In genomic region chr9:127216210-127216887, GRCh38 we compare ENCODE assay signal across 14 cellular contexts. TPM values are rescaled to one million over a fixed set of nuclear protein-coding genes. Genes with fewer than 3 reads are reported as not detected.
DNase-seq lines count a peak whose midpoint lies in the region; ATAC-seq and TF ChIP-seq lines count a peak whose summit lies in the region.
"Had no signal": no experiment of that assay in that cellular context is flagged by ENCODE, and none has a peak within 500 bp of the region (broad histone marks: within the 10 kb centered on the region; RNA-seq: fewer than 3 reads in every experiment).

No MANE protein-coding gene starts in this region.

- no peak overlapping the region for H2BK120ac ChIP-seq in neuronal stem cell (ENCODE audit: low read depth, low read length)

- H3K4ac ChIP-seq in neuronal stem cell (ENCODE audit: low read length): no peak overlapping the region

- intact Hi-C loops in MCF 10A (cut with micrococcal nuclease): loop anchor here (10.0 kb wide), 2 partner anchors 228 to 708 kb away; no protein-coding TSS in a partner anchor
- intact Hi-C loops in breast epithelium (cut with DNase I; ENCODE audit: low total_unique reads): loop anchor here (10.0 kb wide), 1 partner anchor 768 kb away; the partner anchor contains the start of gene EEIG1

- no peak overlapping the region for H3K27ac ChIP-seq in breast epithelium
- H3K27ac ChIP-seq in foreskin keratinocyte: no peak overlapping the region
- no peak overlapping the region for H3K27ac ChIP-seq in neuronal stem cell (replicated peaks; ENCODE audit: low read length)
- no peak overlapping the region for H3K27ac ChIP-seq in SJCRH30
- H3K27ac ChIP-seq in suprapubic skin: no peak overlapping the region
- H3K27ac ChIP-seq: BLaER1, GM23248 had no signal

- POLR2A ChIA-PET in MCF 10A (lab: Yijun Ruan, JAX): interaction anchor here (1.2 kb wide), 1 partner anchor 8 kb away, joined by 4 read pairs; no protein-coding TSS in a partner anchor

- no peak overlapping the region for H2BK12ac ChIP-seq in neuronal stem cell (ENCODE audit: low read length)

- H3K9me3 ChIP-seq in breast epithelium: no peaks in the 10 kb centered on the region
- no peaks in the 10 kb centered on the region for H3K9me3 ChIP-seq in neuronal stem cell (replicated peaks in 1 of 2; ENCODE audit: control insufficient read depth in 2 of 2, insufficient read depth in 1 of 2, low read depth in 1 of 2, low read length in 2 of 2)
- no peaks in the 10 kb centered on the region for H3K9me3 ChIP-seq in SJCRH30 (replicated peaks)
- H3K9me3 ChIP-seq in suprapubic skin: no peaks in the 10 kb centered on the region
- H3K9me3 ChIP-seq: BLaER1 had no signal

- H3K36me3 ChIP-seq in breast epithelium: no peaks in the 10 kb centered on the region
- H3K36me3 ChIP-seq in neuronal stem cell (replicated peaks in 1 of 2; ENCODE audit: control insufficient read depth in 2 of 2, insufficient read depth in 2 of 2, low read length in 2 of 2): no peaks in the 10 kb centered on the region
- H3K36me3 ChIP-seq in SJCRH30: no peaks in the 10 kb centered on the region
- H3K36me3 ChIP-seq in suprapubic skin: no peaks in the 10 kb centered on the region
- H3K36me3 ChIP-seq: BLaER1 had no signal

- no peak overlapping the region for H2AFZ ChIP-seq in neuronal stem cell (ENCODE audit: low read length)
- H2AFZ ChIP-seq: GM23248 had no signal

- H3K27me3 Mint-ChIP-seq in MCF 10A (ENCODE audit: insufficient read depth, unreplicated experiment): peaks cover 5% of the 10 kb centered on the region
- H3K27me3 Mint-ChIP-seq: CD8-positive, alpha-beta memory T cell had no signal

- no peak overlapping the region for H3K9ac ChIP-seq in neuronal stem cell (ENCODE audit: low read depth, low read length, poor library complexity)
- H3K9ac ChIP-seq: BLaER1, GM23248 had no signal

- H2BK5ac ChIP-seq in neuronal stem cell (ENCODE audit: low read length): no peak overlapping the region

- no peaks in the 10 kb centered on the region for H3K79me1 ChIP-seq in neuronal stem cell (ENCODE audit: low read depth, low read length)

- no peak overlapping the region for H2BK15ac ChIP-seq in neuronal stem cell (ENCODE audit: low read length)

- no peaks in the 10 kb centered on the region for H3K4me1 ChIP-seq in breast epithelium
- H3K4me1 ChIP-seq in foreskin keratinocyte: no peaks in the 10 kb centered on the region
- peaks cover 0 to 4% of the 10 kb centered on the region in 2 donors for H3K4me1 ChIP-seq in neuronal stem cell (ENCODE audit: control insufficient read depth in 2 of 2, insufficient read depth in 1 of 2, low read depth in 1 of 2, low read length in 2 of 2)
- peaks cover 9% of the 10 kb centered on the region for H3K4me1 ChIP-seq in SJCRH30
- peaks cover 12% of the 10 kb centered on the region for H3K4me1 ChIP-seq in suprapubic skin

- no peak overlapping the region for H4K8ac ChIP-seq in neuronal stem cell (ENCODE audit: low read depth, low read length)

- no peak for DNase-seq in MCF 10A (ENCODE audit: unreplicated experiment)
- DNase-seq in breast epithelium (ENCODE audit: low spot score in 2 of 2): no peak
- DNase-seq in foreskin keratinocyte: peak; percentile 21 to 62
- no peak for DNase-seq in neuronal stem cell (ENCODE audit: low spot score)
- DNase-seq in SJCRH30: no peak
- DNase-seq in suprapubic skin (ENCODE audit: low spot score in 2 of 2): no peak
- no peak for DNase-seq in NCI-H1436 treated with DMSO at 0.1 percent for 48 hours (lab: John Stamatoyannopoulos, UW)
- DNase-seq: 8988T; AML-193; CD8-positive, alpha-beta memory T cell; GM23248; H9; IMR-90 had no signal

- TF ChIP-seq POLR2A in breast epithelium (IDR thresholded peaks at IDR 0.05): no peak
- TF ChIP-seq POLR2A in suprapubic skin (IDR thresholded peaks at IDR 0.05): no peak

- CTCF ChIA-PET in MCF 10A (lab: Yijun Ruan, JAX): interaction anchor here (0.9 to 2.8 kb wide), 4 partner anchors 14 to 251 kb away, joined by 3 to 15 read pairs (median 8); no protein-coding TSS in a partner anchor

- H3K4me3 ChIP-seq in breast epithelium: no peak overlapping the region
- no peak overlapping the region for H3K4me3 ChIP-seq in neuronal stem cell (ENCODE audit: low read length in 2 of 2)
- no peak overlapping the region for H3K4me3 ChIP-seq in SJCRH30
- H3K4me3 ChIP-seq in suprapubic skin: no peak overlapping the region
- H3K4me3 ChIP-seq: BLaER1, GM23248 had no signal

- no peak overlapping the region for H3K4me3 Mint-ChIP-seq in MCF 10A (ENCODE audit: unreplicated experiment)
- H3K4me3 Mint-ChIP-seq: CD8-positive, alpha-beta memory T cell; H9 had no signal

- no peak overlapping the region for H3K4me2 ChIP-seq in neuronal stem cell (ENCODE audit: insufficient read depth, low read length, poor library complexity, severe bottlenecking)
- H3K4me2 ChIP-seq: BLaER1 had no signal

- BruUV-seq in MCF 10A (replicated peaks; lab: Mats Ljungman, UMichigan): no TSS peak

- ATAC-seq in foreskin keratinocyte: peak; percentile 25

- H3K23ac ChIP-seq in neuronal stem cell (ENCODE audit: low read depth, low read length, poor library complexity): peak overlapping the region; percentile 10

- no peak overlapping the region for H3K18ac ChIP-seq in neuronal stem cell (ENCODE audit: low read length)

- H3K36me3 Mint-ChIP-seq in MCF 10A (ENCODE audit: insufficient read depth, unreplicated experiment): no peaks in the 10 kb centered on the region
- H3K36me3 Mint-ChIP-seq: CD8-positive, alpha-beta memory T cell had no signal

- no CpG with 5 or more reads among the region's 7 CpGs for WGBS in neuronal stem cell (ENCODE audit: extremely low coverage in 2 of 2, insufficient read length in 2 of 2, insufficient replicate concordance in 1 of 2), 2 donors
- WGBS in suprapubic skin: 70% methylated on average over 7 of the region's 7 CpGs

- no peak overlapping the region for H2AK5ac ChIP-seq in neuronal stem cell (ENCODE audit: low read depth, low read length)

- TF ChIP-seq CTCF in MCF 10A (IDR thresholded peaks at IDR 0.05; ENCODE audit: unreplicated experiment) (no peak), breast epithelium (IDR thresholded peaks at IDR 0.05) (no peak), foreskin keratinocyte (conservative IDR thresholded peaks at IDR 0.05) (no peak), suprapubic skin (IDR thresholded peaks at IDR 0.05) (no peak)

- H3K27ac Mint-ChIP-seq in MCF 10A (ENCODE audit: low read depth, unreplicated experiment): peak overlapping the region; percentile 12

- H3K4me1 Mint-ChIP-seq in MCF 10A (ENCODE audit: insufficient read depth, unreplicated experiment): peaks cover 6% of the 10 kb centered on the region

- H3K9me3 Mint-ChIP-seq in MCF 10A (ENCODE audit: unreplicated experiment): no peaks in the 10 kb centered on the region
- H3K9me3 Mint-ChIP-seq: CD8-positive, alpha-beta memory T cell; H9 had no signal

- TF ChIP-seq EP300 in suprapubic skin (IDR thresholded peaks at IDR 0.05): no peak

- no peak overlapping the region for H4K91ac ChIP-seq in neuronal stem cell (ENCODE audit: low read depth, low read length, poor library complexity)

- no peak overlapping the region for H3K14ac ChIP-seq in neuronal stem cell (ENCODE audit: low read length)

- H3K27me3 ChIP-seq in breast epithelium: no peaks in the 10 kb centered on the region
- peaks cover 13% of the 10 kb centered on the region for H3K27me3 ChIP-seq in foreskin keratinocyte
- no peaks in the 10 kb centered on the region for H3K27me3 ChIP-seq in neuronal stem cell (ENCODE audit: control insufficient read depth in 3 of 3, insufficient read depth in 3 of 3, low read depth in 1 of 3, low read length in 3 of 3)
- peaks cover 8% of the 10 kb centered on the region; the same call in 1 of the 2 replicates for H3K27me3 ChIP-seq in SJCRH30
- H3K27me3 ChIP-seq in suprapubic skin: no peaks in the 10 kb centered on the region
- H3K27me3 ChIP-seq: BLaER1 had no signal

RNA-seq across cellular contexts. Expression of gene GARNL3, which starts 48.2 kb away (rescaled TPM):
- total RNA-seq in MCF 10A (2022) (4.9 and 6.1 TPM in 2 replicates), breast epithelium (10 to 100 TPM; 13.4 to 44.8 (median 26.2) TPM), foreskin keratinocyte (3.0 and 3.2 TPM in 2 replicates), suprapubic skin (10 to 100 TPM; 12.5 to 23.3 (median 18.4) TPM)
- polyA plus RNA-seq in foreskin keratinocyte: 0.54 and 0.60 TPM in 2 replicates
- polyA plus RNA-seq in neuronal stem cell (2013, experiment 1 of 2): 4.6 TPM
- polyA plus RNA-seq in neuronal stem cell (2013, experiment 2 of 2): 4.7 TPM
- total RNA-seq in SJCRH30 (2014; rRNA removed; shearing (Covaris generic)): 3.3 and 4.6 TPM in 2 replicates

Comparison
In these comparisons a context has a peak if more than half of its experiments do, and no peak if none do; other contexts are left out.
1. DNase-seq: peak in foreskin keratinocyte (2 of 2); none in MCF 10A (single experiment), breast epithelium (0 of 2), neuronal stem cell (single experiment), SJCRH30 (0 of 2), suprapubic skin (0 of 2) and NCI-H1436 treated with DMSO at 0.1 percent for 48 hours (single experiment).